ENCODE assay signal across 21 cellular contexts in genomic region chr6:144186817-144187625, GRCh38. TPM values are rescaled to one million over a fixed set of nuclear protein-coding genes. Genes with fewer than 3 reads are reported as not detected.
"Had no signal": no experiment of that assay in that cellular context is flagged by ENCODE, and none has a peak within 500 bp of the region (broad histone marks: within the 10 kb centered on the region; RNA-seq: fewer than 3 reads in every experiment).

No MANE protein-coding gene starts in this region.

- H3K27ac Mint-ChIP-seq: natural killer cell, progenitor cell of endocrine pancreas had no signal

- DNase-seq: dorsolateral prefrontal cortex; effector CD8-positive, alpha-beta T cell; foreskin melanocyte; hippocampal formation; kidney glomerular epithelial cell; mammary epithelial cell; natural killer cell; nucleus accumbens; ovary; small intestine; stimulated activated CD4-positive, alpha-beta T cell treated with anti-CD3 and anti-CD28 coated beads, Interleukin-12 subunit alpha, Interleukin-12 subunit beta, amount 100 ng/mL, for 4 hours; stimulated activated CD4-positive, alpha-beta T cell treated with anti-CD3 and anti-CD28 coated beads, Interleukin-2, amount 100 ng/mL, for 48 hours; stimulated activated naive CD4-positive, alpha-beta T cell treated with Interleukin-2 at 50 U/mL for 16 hours; thyroid gland had no signal

- FAIRE-seq: small intestine had no signal

- H3K4me1 Mint-ChIP-seq: neural crest cell had no signal

- H3K9me3 ChIP-seq: heart left ventricle, ovary, thyroid gland, upper lobe of left lung, vagina had no signal

- ATAC-seq: heart left ventricle, left lobe of liver, natural killer cell had no signal

- H3K27me3 Mint-ChIP-seq: progenitor cell of endocrine pancreas had no signal

- H3K36me3 ChIP-seq: ovary had no signal

- H3K4me3 ChIP-seq: coronary artery, dorsolateral prefrontal cortex, heart left ventricle, ovary, thyroid gland, upper lobe of left lung, vagina had no signal

- H3K27me3 ChIP-seq: heart left ventricle, ovary, thyroid gland, upper lobe of left lung, vagina had no signal

- H3K4me3 Mint-ChIP-seq: natural killer cell, neural crest cell had no signal

- H3K27ac ChIP-seq: coronary artery, dorsolateral prefrontal cortex, heart left ventricle, ovary, thyroid gland, upper lobe of left lung, vagina had no signal

- H3K9me3 Mint-ChIP-seq: natural killer cell had no signal

RNA-seq across cellular contexts. Expression of gene STX11, which starts 36.7 kb away (rescaled TPM):
- total RNA-seq: neural crest cell, progenitor cell of endocrine pancreas had no signal
